ENCODE assay signal across 21 cellular contexts in the genomic region with DNA sequence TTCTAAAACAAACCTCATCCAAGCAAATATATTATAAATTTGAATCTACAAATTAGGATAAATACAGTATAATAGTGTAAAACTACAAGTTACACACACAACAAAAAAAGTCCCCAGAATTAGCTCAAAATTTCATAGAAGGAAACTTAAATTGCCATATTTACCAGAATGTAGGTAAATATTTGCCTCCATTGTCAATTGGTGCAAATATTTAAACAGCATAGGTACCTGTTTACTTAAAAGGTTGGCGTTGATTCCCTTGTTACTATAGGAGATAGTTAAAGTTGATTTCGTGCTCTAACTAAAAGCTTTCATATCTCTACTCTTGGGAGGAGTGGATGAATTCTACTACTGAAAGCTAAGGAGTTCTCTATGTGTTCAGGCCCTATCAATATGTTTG.
DNase-seq lines count a peak whose midpoint lies in the region; ATAC-seq and TF ChIP-seq lines count a peak whose summit lies in the region.
"Had no signal": no experiment of that assay in that cellular context is flagged by ENCODE, and none has a peak within 500 bp of the region (broad histone marks: within the 10 kb centered on the region; RNA-seq: fewer than 3 reads in every experiment).

No MANE protein-coding gene starts in this region.

- intact Hi-C loops in mucosa of descending colon (cut with DNase I, micrococcal nuclease) = no loop called here

- no peak for TF ChIP-seq CTCF in mucosa of descending colon (IDR thresholded peaks at IDR 0.05)

- DNase-seq in DMS53 (lab: John Stamatoyannopoulos, UW) (peak; percentile 73), NCI-H146 (lab: John Stamatoyannopoulos, UW) (peak; percentile 15), NCI-H774 (lab: John Stamatoyannopoulos, UW) (peak; percentile 56), mucosa of descending colon (no peak), cerebellar nuclear complex (lab: John Stamatoyannopoulos, UW) (no peak), NOMO-1 treated with dmso at 0.1 percent for 144 hours (lab: John Stamatoyannopoulos, UW; ENCODE audit: unreplicated experiment) (no peak)
- DNase-seq: CD8-positive, alpha-beta T cell; GOT3; HFFc6; MM.1S; NCI-H1092; NCI-H1417 treated with DMSO at 0.1 percent for 48 hours; NCI-H187 treated with DMSO at 0.1 percent for 48 hours; NCI-H2107; NCI-H446; NCI-H526 treated with DMSO at 0.1 percent for 48 hours; PC-3; T-helper 17 cell had no signal

- H3K9me3 ChIP-seq in mucosa of descending colon = no peaks in the 10 kb centered on the region
- H3K9me3 ChIP-seq: HAP-1 had no signal

- no peaks in the 10 kb centered on the region for H3K4me1 ChIP-seq in mucosa of descending colon (ENCODE audit: low read depth)
- H3K4me1 ChIP-seq: HAP-1 had no signal

- H3K4me3 ChIP-seq in mucosa of descending colon = no peak overlapping the region
- H3K4me3 ChIP-seq: HAP-1 had no signal

- no peaks in the 10 kb centered on the region for H3K36me3 ChIP-seq in mucosa of descending colon (ENCODE audit: low read depth)
- H3K36me3 ChIP-seq: HAP-1 had no signal

- peak; percentile 25 for ATAC-seq in mucosa of descending colon
- no peak for ATAC-seq in HG03108 (IDR thresholded peaks at IDR 0.05; ENCODE audit: unreplicated experiment)
- ATAC-seq: CD8-positive, alpha-beta T cell; PC-3; SK-N-SH treated with all-trans-retinoic acid at 6 μM for 48 hours; T-helper 17 cell had no signal

Comparison
In these comparisons a context has a peak if more than half of its experiments do, and no peak if none do; other contexts are left out.
1. DNase-seq: peak in DMS53 (single experiment), NCI-H146 (single experiment) and NCI-H774 (single experiment); none in mucosa of descending colon (0 of 3), cerebellar nuclear complex (0 of 2) and NOMO-1 treated with dmso at 0.1 percent for 144 hours (single experiment).